8 cellular contexts compared by ENCODE assay signal in genomic region chr14:20662968-20663731, GRCh38. TPM values are rescaled to one million over a fixed set of nuclear protein-coding genes. Genes with fewer than 3 reads are reported as not detected.
DNase-seq lines count a peak whose midpoint lies in the region; ATAC-seq and TF ChIP-seq lines count a peak whose summit lies in the region.

No MANE protein-coding gene starts in this region.

- DNase-seq in AML-193 (lab: John Stamatoyannopoulos, UW) (peak; percentile 44), HK-2 (ENCODE audit: unreplicated experiment) (peak; percentile 66), SKM-1 (lab: John Stamatoyannopoulos, UW; ENCODE audit: unreplicated experiment) (peak; percentile 12), hepatic stellate cell (ENCODE audit: low spot score) (peak; percentile 25), sigmoid colon (peak; percentile 73)
- DNase-seq in activated naive CD8-positive, alpha-beta T cell treated with anti-CD3 and anti-CD28 coated beads for 36 hours = peak; percentile 79

- H3K36me3 ChIP-seq in sigmoid colon = no peaks in the 10 kb centered on the region

- H3K4me1 ChIP-seq in sigmoid colon = peaks cover 0 to 12% (median 8%) of the 10 kb centered on the region in 4 donors

- WGBS in sigmoid colon, 2 donors = 6 to 24% methylated on average over 31 of the region's 31 CpGs

- peaks cover 21% of the 10 kb centered on the region for H3K4me1 Mint-ChIP-seq in activated naive CD8-positive, alpha-beta T cell treated with anti-CD3 and anti-CD28 coated beads for 36 hours

- peak overlapping the region; percentile 52 for H3K27ac Mint-ChIP-seq in activated naive CD8-positive, alpha-beta T cell treated with anti-CD3 and anti-CD28 coated beads for 36 hours

- peak overlapping the region; percentile 75 for H3K4me3 Mint-ChIP-seq in activated naive CD8-positive, alpha-beta T cell treated with anti-CD3 and anti-CD28 coated beads for 36 hours

- H3K27ac ChIP-seq in sigmoid colon = no peak overlapping the region

- no peaks in the 10 kb centered on the region for H3K9me3 ChIP-seq in sigmoid colon

- peak in 2 of 4 experiments; percentile 21 to 31 for TF ChIP-seq CTCF in sigmoid colon (IDR thresholded peaks at IDR 0.05)

- H3K36me3 Mint-ChIP-seq in activated naive CD8-positive, alpha-beta T cell treated with anti-CD3 and anti-CD28 coated beads for 36 hours = no peaks in the 10 kb centered on the region

- ATAC-seq in GM18907 (IDR thresholded peaks at IDR 0.05; ENCODE audit: unreplicated experiment) = peak; percentile 75
- no peak for ATAC-seq in GM19324 (IDR thresholded peaks at IDR 0.05; ENCODE audit: low FRiP score, unreplicated experiment)

- H3K27me3 Mint-ChIP-seq in activated naive CD8-positive, alpha-beta T cell treated with anti-CD3 and anti-CD28 coated beads for 36 hours = peaks cover 54% of the 10 kb centered on the region

- H3K9me3 Mint-ChIP-seq in activated naive CD8-positive, alpha-beta T cell treated with anti-CD3 and anti-CD28 coated beads for 36 hours = no peaks in the 10 kb centered on the region

- no peak for TF ChIP-seq POLR2A in sigmoid colon (IDR thresholded peaks at IDR 0.05)

- peak overlapping the region in 3 of 4 donors; percentile 2 to 30 (median 21) for H3K4me3 ChIP-seq in sigmoid colon

- intact Hi-C loops in sigmoid colon (cut with DNase I) = no loop called here

- peaks cover 5 to 83% (median 49%) of the 10 kb centered on the region in 3 donors for H3K27me3 ChIP-seq in sigmoid colon

- TF ChIP-seq EP300 in sigmoid colon (IDR thresholded peaks at IDR 0.05) = no peak

RNA-seq across cellular contexts. Expression of gene RNASE4, which starts 21.2 kb away (rescaled TPM):
- under 1 TPM; 0.35 to 0.68 TPM for total RNA-seq in activated naive CD8-positive, alpha-beta T cell treated with anti-CD3 and anti-CD28 coated beads for 36 hours
- 100 to 1,000 TPM in 1 of 4 donors, 10 to 100 TPM in 3; 44.0 to 138 (median 65.5) TPM for total RNA-seq in sigmoid colon
- polyA plus RNA-seq in sigmoid colon = 10 to 100 TPM; 11.4 to 46.3 (median 15.5) TPM

RNA-seq across cellular contexts. Expression of gene OR6S1, which starts 21.7 kb away (rescaled TPM):
- not detected for total RNA-seq in activated naive CD8-positive, alpha-beta T cell treated with anti-CD3 and anti-CD28 coated beads for 36 hours
- total RNA-seq in sigmoid colon = not detected
- polyA plus RNA-seq in sigmoid colon = not detected

RNA-seq across cellular contexts. Expression of gene ANG, which starts 25.4 kb away (rescaled TPM):
- 1 to 10 TPM; 1.1 to 1.3 TPM for total RNA-seq in activated naive CD8-positive, alpha-beta T cell treated with anti-CD3 and anti-CD28 coated beads for 36 hours
- total RNA-seq in sigmoid colon = 10 to 100 TPM; 13.3 to 44.4 (median 19.0) TPM
- polyA plus RNA-seq in sigmoid colon = 10 to 100 TPM; 15.5 to 28.3 (median 22.2) TPM

Comparison
In these comparisons a context has a peak if more than half of its experiments do, and no peak if none do; other contexts are left out.
1. DNase-seq: peak in every context shown above with its lines; median percentile 79 in activated naive CD8-positive, alpha-beta T cell treated with anti-CD3 and anti-CD28 coated beads for 36 hours; 73 in sigmoid colon; 66 in HK-2; 44 in AML-193; 25 in hepatic stellate cell; 12 in SKM-1.
2. RNA of gene RNASE4, which starts 21.2 kb away (total RNA-seq): 44.0 to 138 TPM in sigmoid colon; 0.35 to 0.68 TPM in activated naive CD8-positive, alpha-beta T cell treated with anti-CD3 and anti-CD28 coated beads for 36 hours; every median in the first group is over 10 times any median in the second.
3. RNA of gene ANG, which starts 25.4 kb away (total RNA-seq): 13.3 to 44.4 TPM in sigmoid colon; 1.1 to 1.3 TPM in activated naive CD8-positive, alpha-beta T cell treated with anti-CD3 and anti-CD28 coated beads for 36 hours; every median in the first group is over 4 times any median in the second.